ENCODE assay signal across 8 cellular contexts in genomic region chr14:41606249-41607118, GRCh38. TPM values are rescaled to one million over a fixed set of nuclear protein-coding genes. Genes with fewer than 3 reads are reported as not detected.
DNase-seq lines count a peak whose midpoint lies in the region; ATAC-seq and TF ChIP-seq lines count a peak whose summit lies in the region.

TSS of gene LRFN5 (plus strand) at chr14:41606876.

- no peaks in the 10 kb centered on the region for H3K9me3 Mint-ChIP-seq in activated T-cell treated with anti-CD3 and anti-CD28 coated beads, Interleukin-2, amount 50 U/mL, for 4 hours
- peaks cover 6 to 51% (median 27%) of the 10 kb centered on the region in 6 donors for H3K9me3 Mint-ChIP-seq in immature natural killer cell

- no peak for TF ChIP-seq POLR2A in suprapubic skin (IDR thresholded peaks at IDR 0.05)

- H3K27me3 Mint-ChIP-seq in activated T-cell treated with anti-CD3 and anti-CD28 coated beads, Interleukin-2, amount 50 U/mL, for 4 hours (ENCODE audit: low read depth), result peaks cover 67% of the 10 kb centered on the region
- peaks cover 22 to 40% (median 22%) of the 10 kb centered on the region in 3 donors for H3K27me3 Mint-ChIP-seq in immature natural killer cell (ENCODE audit: low read depth in 3 of 3)

- peak within 1 kb of the TSS; percentile 71 for H3K4me3 Mint-ChIP-seq in activated T-cell treated with anti-CD3 and anti-CD28 coated beads, Interleukin-2, amount 50 U/mL, for 4 hours
- peak within 1 kb of the TSS in 2 of 5 donors; percentile 10 to 40 for H3K4me3 Mint-ChIP-seq in immature natural killer cell

- H3K4me1 Mint-ChIP-seq in activated T-cell treated with anti-CD3 and anti-CD28 coated beads, Interleukin-2, amount 50 U/mL, for 4 hours (ENCODE audit: low read depth), result peaks cover 38% of the 10 kb centered on the region
- no peaks in the 10 kb centered on the region for H3K4me1 Mint-ChIP-seq in immature natural killer cell

- no peak within 1 kb of the TSS for H3K9ac ChIP-seq in colonic mucosa (ENCODE audit: low read depth in 2 of 2, low read length in 2 of 2)
- no peak within 1 kb of the TSS for H3K9ac ChIP-seq in liver (ENCODE audit: low read depth in 1 of 2, low read length in 2 of 2)

- no peak for TF ChIP-seq CTCF in colonic mucosa (IDR thresholded peaks at IDR 0.05)
- no peak for TF ChIP-seq CTCF in liver (IDR thresholded peaks at IDR 0.05; ENCODE audit: low read depth, low read length, missing input control)
- no peak for TF ChIP-seq CTCF in suprapubic skin (IDR thresholded peaks at IDR 0.05)

- no peaks in the 10 kb centered on the region for H3K9me3 ChIP-seq in colonic mucosa
- H3K9me3 ChIP-seq in liver (ENCODE audit: control insufficient read depth in 4 of 4, low read length in 3 of 4), result no peaks in the 10 kb centered on the region
- H3K9me3 ChIP-seq in suprapubic skin, result no peaks in the 10 kb centered on the region

- WGBS in liver, result 2% methylated on average over 75 of the region's 75 CpGs
- WGBS in suprapubic skin, result 3% methylated on average over 19 of the region's 75 CpGs

- no peak for DNase-seq in activated T-cell treated with anti-CD3 and anti-CD28 coated beads, Interleukin-2, amount 50 U/mL, for 4 hours
- no peak for DNase-seq in activated T-cell treated with anti-CD3 and anti-CD28 coated beads, Interleukin-2, amount 50 U/mL, for 1 hour
- DNase-seq in NCI-H524 (lab: John Stamatoyannopoulos, UW), result peak; percentile 64 to 85
- DNase-seq in colonic mucosa, result peak; percentile 21
- DNase-seq in suprapubic skin (ENCODE audit: low spot score in 2 of 2), result no peak
- no peak for DNase-seq in amniotic stem cell (lab: John Stamatoyannopoulos, UW)
- DNase-seq in immature natural killer cell, result no peak

- H3K36me3 ChIP-seq in colonic mucosa, result no peaks in the 10 kb centered on the region
- H3K36me3 ChIP-seq in liver (ENCODE audit: control insufficient read depth in 4 of 4, insufficient read depth in 3 of 4, low read depth in 1 of 4, low read length in 3 of 4), result no peaks in the 10 kb centered on the region
- no peaks in the 10 kb centered on the region for H3K36me3 ChIP-seq in suprapubic skin

- H3K4me1 ChIP-seq in colonic mucosa (no peaks in the 10 kb centered on the region), liver (ENCODE audit: control insufficient read depth in 4 of 4, insufficient read depth in 4 of 4, low read length in 3 of 4) (peaks cover 11 to 41% (median 34%) of the 10 kb centered on the region in 4 donors), suprapubic skin (peaks cover 44% of the 10 kb centered on the region)

- H3K27ac Mint-ChIP-seq in immature natural killer cell, result no peak within 1 kb of the TSS

- intact Hi-C loops in colonic mucosa (cut with DNase I), result no loop called here

- H3K36me3 Mint-ChIP-seq in activated T-cell treated with anti-CD3 and anti-CD28 coated beads, Interleukin-2, amount 50 U/mL, for 4 hours (ENCODE audit: insufficient read depth), result no peaks in the 10 kb centered on the region
- H3K36me3 Mint-ChIP-seq in immature natural killer cell, result peaks cover 0 to 11% (median 0%) of the 10 kb centered on the region in 3 donors

- no peak for TF ChIP-seq EP300 in suprapubic skin (IDR thresholded peaks at IDR 0.05)

- no peak for TF ChIP-seq RAD21 in liver (IDR thresholded peaks at IDR 0.05)

- H3K27me3 ChIP-seq in colonic mucosa (peaks cover 36% of the 10 kb centered on the region), liver (ENCODE audit: control insufficient read depth in 4 of 4, insufficient read depth in 4 of 4, low read length in 3 of 4) (peaks cover 7 to 41% (median 18%) of the 10 kb centered on the region in 4 donors), suprapubic skin (peaks cover 62% of the 10 kb centered on the region)

- ATAC-seq in activated T-cell treated with anti-CD3 and anti-CD28 coated beads, Interleukin-2, amount 50 U/mL, for 4 hours, result peak; percentile 48 to 59

- H3K27ac ChIP-seq in colonic mucosa, result no peak within 1 kb of the TSS
- H3K27ac ChIP-seq in liver (ENCODE audit: low read depth in 1 of 2, low read length in 2 of 2), result no peak within 1 kb of the TSS
- H3K27ac ChIP-seq in suprapubic skin, result peak within 1 kb of the TSS; percentile 77

- peak within 1 kb of the TSS; percentile 20 for H3K4me3 ChIP-seq in colonic mucosa
- peak within 1 kb of the TSS in 2 of 3 donors; percentile 42 to 60 for H3K4me3 ChIP-seq in liver (ENCODE audit: low read depth in 1 of 3, low read length in 3 of 3)
- peak within 1 kb of the TSS; percentile 75 for H3K4me3 ChIP-seq in suprapubic skin

TF ChIP-seq in liver, 16 proteins besides CTCF, POLR2A, EP300 and RAD21:
- TF ChIP-seq HNF4A (conservative IDR thresholded peaks at IDR 0.05), result no peak
- TF ChIP-seq ATF3 (IDR thresholded peaks at IDR 0.05), result no peak

RNA-seq across cellular contexts. Expression of gene LRFN5, which starts in this region (rescaled TPM):
- 1 to 10 TPM in 1 of 3 donors, under 1 TPM in 2; 0.40 to 1.1 (median 0.46) TPM for total RNA-seq in activated T-cell treated with anti-CD3 and anti-CD28 coated beads, Interleukin-2, amount 50 U/mL, for 4 hours
- total RNA-seq in colonic mucosa, result under 1 TPM; 0.37 TPM
- total RNA-seq in liver, result under 1 TPM; 0.08 to 0.23 TPM
- polyA plus RNA-seq in liver, result under 1 TPM in 1 of 2 donors, not detected in 1; 0.07 TPM
- total RNA-seq in suprapubic skin, result 1 to 10 TPM in 1 of 4 donors, under 1 TPM in 3; 0.32 to 1.1 (median 0.49) TPM
- polyA plus RNA-seq in immature natural killer cell, result not detected

Comparison
In these comparisons a context has a peak if more than half of its experiments do, and no peak if none do; other contexts are left out.
1. Peak in DNase-seq and H3K4me3 ChIP-seq in colonic mucosa; RNA of the gene not detected or under 1 TPM.
2. DNase-seq: peak in NCI-H524 (2 of 2); none in activated T-cell treated with anti-CD3 and anti-CD28 coated beads, Interleukin-2, amount 50 U/mL, for 4 hours (single experiment), activated T-cell treated with anti-CD3 and anti-CD28 coated beads, Interleukin-2, amount 50 U/mL, for 1 hour (single experiment), suprapubic skin (0 of 2), amniotic stem cell (single experiment) and immature natural killer cell (0 of 3).
3. H3K4me3 ChIP-seq: peak in every context shown above with its lines; median percentile 75 in suprapubic skin; 51 in liver; 20 in colonic mucosa.